In genomic region chr13:110408286-110408685, GRCh38 we compare ENCODE assay signal across 18 cellular contexts.
DNase-seq lines count a peak whose midpoint lies in the region; ATAC-seq and TF ChIP-seq lines count a peak whose summit lies in the region.
"Had no signal": no experiment of that assay in that cellular context is flagged by ENCODE, and none has a peak within 500 bp of the region (broad histone marks: within the 10 kb centered on the region; RNA-seq: fewer than 3 reads in every experiment).

No MANE protein-coding gene starts in this region.

- TF ChIP-seq CTCF in left ventricle myocardium inferior (IDR thresholded peaks at IDR 0.05; ENCODE audit: borderline replicate concordance) (no peak), osteocyte (IDR thresholded peaks at IDR 0.05) (no peak)

- H3K36me3 ChIP-seq in left ventricle myocardium inferior (no peaks in the 10 kb centered on the region), esophagus (ENCODE audit: control insufficient read depth in 2 of 2, insufficient read depth in 2 of 2, low read length in 1 of 2) (peaks cover 0 to 2% of the 10 kb centered on the region in 2 donors)

- H3K4me1 Mint-ChIP-seq in osteocyte (ENCODE audit: unreplicated experiment) = peaks cover 97% of the 10 kb centered on the region

- no peak overlapping the region for H3K4me3 ChIP-seq in left ventricle myocardium inferior
- H3K4me3 ChIP-seq in esophagus (ENCODE audit: low read depth in 1 of 2, low read length in 2 of 2) = no peak overlapping the region
- H3K4me3 ChIP-seq: dorsolateral prefrontal cortex had no signal

- H3K27me3 ChIP-seq in left ventricle myocardium inferior (ENCODE audit: low read depth) = no peaks in the 10 kb centered on the region
- no peaks in the 10 kb centered on the region for H3K27me3 ChIP-seq in esophagus (ENCODE audit: control insufficient read depth in 1 of 2, insufficient read depth in 2 of 2, low read length in 2 of 2)
- H3K27me3 ChIP-seq: dorsolateral prefrontal cortex had no signal

- 80 to 87% methylated on average over 12 of the region's 12 CpGs for WGBS in esophagus, 2 donors

- DNase-seq in left ventricle myocardium inferior = no peak
- no peak for DNase-seq in Right ventricle myocardium inferior (ENCODE audit: missing footprints)
- no peak for DNase-seq in osteocyte (ENCODE audit: extremely low spot score, unreplicated experiment)
- peak; percentile 38 for DNase-seq in ureter (ENCODE audit: low spot score)
- DNase-seq in EL = no peak
- DNase-seq in stimulated activated CD4-positive, alpha-beta T cell treated with anti-CD3 and anti-CD28 coated beads, Interleukin-4, amount 100 ng/mL, for 1 hour = no peak
- DNase-seq: activated CD4-positive, CD25-positive, alpha-beta regulatory T cell; activated gamma-delta T cell treated with Interleukin-2 at 50 U/mL for 16 hours; CD4-positive, alpha-beta memory T cell; dorsolateral prefrontal cortex; KG1; mesendoderm; NCI-H1436 treated with DMSO at 0.1 percent for 48 hours; NCI-H446; stimulated activated naive CD8-positive, alpha-beta T cell treated with anti-CD3 and anti-CD28 coated beads, Interleukin-15, Interleukin-2, amounts not matched to agents 100 U/mL and 50 U/mL, for 24 hours had no signal

- H3K9me3 Mint-ChIP-seq in osteocyte (ENCODE audit: unreplicated experiment) = no peaks in the 10 kb centered on the region

- H3K4me3 Mint-ChIP-seq in osteocyte (ENCODE audit: unreplicated experiment) = no peak overlapping the region
- H3K4me3 Mint-ChIP-seq: CD4-positive, alpha-beta memory T cell had no signal

- H3K36me3 Mint-ChIP-seq in osteocyte (ENCODE audit: unreplicated experiment) = peaks cover 37% of the 10 kb centered on the region
- H3K36me3 Mint-ChIP-seq: CD4-positive, alpha-beta memory T cell had no signal

- ATAC-seq in Right ventricle myocardium inferior (no peak), GM21825 (IDR thresholded peaks at IDR 0.05; ENCODE audit: unreplicated experiment) (no peak)
- ATAC-seq: HCT116; stimulated activated naive CD8-positive, alpha-beta T cell treated with anti-CD3 and anti-CD28 coated beads, Interleukin-15, Interleukin-2, amounts not matched to agents 100 U/mL and 50 U/mL, for 24 hours had no signal

- peaks cover 89% of the 10 kb centered on the region for H3K4me1 ChIP-seq in left ventricle myocardium inferior
- peaks cover 0 to 2% of the 10 kb centered on the region in 2 donors for H3K4me1 ChIP-seq in esophagus (ENCODE audit: control insufficient read depth in 2 of 2, insufficient read depth in 2 of 2, low read length in 1 of 2)

- H3K27ac Mint-ChIP-seq in osteocyte (ENCODE audit: unreplicated experiment) = peak overlapping the region; percentile 98
- H3K27ac Mint-ChIP-seq: CD4-positive, alpha-beta memory T cell had no signal

- no peaks in the 10 kb centered on the region for H3K9me3 ChIP-seq in left ventricle myocardium inferior (replicated peaks)
- no peaks in the 10 kb centered on the region for H3K9me3 ChIP-seq in esophagus (ENCODE audit: control insufficient read depth in 2 of 2, insufficient read depth in 1 of 2, low read depth in 1 of 2, low read length in 1 of 2)

- H3K27ac ChIP-seq in left ventricle myocardium inferior (replicated peaks) = peak overlapping the region; percentile 81
- H3K27ac ChIP-seq in esophagus (ENCODE audit: low read depth in 2 of 2, low read length in 1 of 2) = peak overlapping the region; percentile 12 to 27

- no peaks in the 10 kb centered on the region for H3K27me3 Mint-ChIP-seq in osteocyte (ENCODE audit: unreplicated experiment)

- intact Hi-C loops in left ventricle myocardium inferior (cut with micrococcal nuclease) = no loop called here
- intact Hi-C loops in Right ventricle myocardium inferior (cut with DNase I) = no loop called here
